In the genomic region with DNA sequence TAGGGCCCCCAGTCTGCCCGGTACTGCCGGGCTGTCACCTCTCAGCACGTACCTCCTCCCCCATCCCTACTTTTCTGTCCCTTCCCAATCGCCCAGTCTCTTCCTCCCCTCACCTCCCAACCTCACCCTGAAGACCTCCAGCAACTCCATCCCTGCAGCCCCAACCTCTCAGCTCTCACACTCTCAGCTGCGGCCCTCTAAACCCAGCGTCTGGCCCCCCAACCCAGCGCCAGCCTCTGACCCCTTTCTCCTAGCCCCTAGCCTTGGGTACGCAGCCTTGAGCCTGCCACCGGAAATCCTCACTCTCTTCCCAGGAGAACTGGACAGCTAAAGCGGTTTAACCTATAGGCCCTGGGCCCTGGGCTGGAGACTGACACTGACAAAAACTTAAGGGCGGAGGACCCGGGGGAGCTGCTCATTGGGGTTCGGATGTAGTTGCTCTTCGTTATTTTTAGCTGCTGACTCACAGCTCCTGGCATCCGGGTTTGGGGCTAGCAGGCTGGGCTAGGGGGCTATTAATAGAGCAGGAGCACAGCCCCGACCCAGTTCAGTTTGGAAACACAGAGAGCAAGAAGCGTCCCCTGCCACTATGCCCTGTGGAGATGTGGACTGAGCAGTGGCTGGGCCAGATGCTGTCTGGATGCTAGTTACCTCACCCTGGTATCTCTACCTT, we compare ENCODE assay signal across 8 cellular contexts. TPM values are rescaled to one million over a fixed set of nuclear protein-coding genes. Genes with fewer than 3 reads are reported as not detected.
DNase-seq lines count a peak whose midpoint lies in the region; ATAC-seq, FAIRE-seq and TF ChIP-seq lines count a peak whose summit lies in the region.

No MANE protein-coding gene starts in this region.

- ATAC-seq in CD8-positive, alpha-beta T cell = peak; percentile 37

- H3K27ac Mint-ChIP-seq in CD8-positive, alpha-beta T cell = peak overlapping the region; percentile 79

- in situ Hi-C loops in ACHN (cut with HindIII; ENCODE audit: low pct_ligation_motif_present, low pct_unique_long_range_greater_than_20kb, low sequenced_read_pairs) = no loop called here

- no peaks in the 10 kb centered on the region for H3K9me3 Mint-ChIP-seq in CD8-positive, alpha-beta T cell

- no peaks in the 10 kb centered on the region for H3K27me3 Mint-ChIP-seq in CD8-positive, alpha-beta T cell (ENCODE audit: low read depth)

- no peak for TF ChIP-seq CTCF in CD8-positive, alpha-beta T cell (IDR thresholded peaks at IDR 0.05)
- TF ChIP-seq CTCF in LNCaP clone FGC (IDR thresholded peaks at IDR 0.05; ENCODE audit: control insufficient read depth, extremely low read depth, insufficient read depth) (no peak), choroid plexus epithelial cell (conservative IDR thresholded peaks at IDR 0.05; ENCODE audit: low read depth, low read length) (no peak)

- H3K4me1 ChIP-seq in CD8-positive, alpha-beta T cell (ENCODE audit: insufficient read depth, low read length) = peaks cover 4% of the 10 kb centered on the region
- H3K4me1 ChIP-seq in muscle layer of duodenum (ENCODE audit: control insufficient read depth in 1 of 2, insufficient read depth in 2 of 2, low read length in 2 of 2) = peaks cover 0 to 4% of the 10 kb centered on the region in 2 donors

- intact Hi-C loops in CD8-positive, alpha-beta T cell (cut with DNase I, micrococcal nuclease) = loop anchor here (1.0 to 5.0 kb wide), 7 partner anchors 17 to 303 kb away; partner anchors contain the start of gene IGBP1 (in 2 of the 2)

- H3K36me3 ChIP-seq in CD8-positive, alpha-beta T cell (ENCODE audit: insufficient read depth, low read length) = no peaks in the 10 kb centered on the region
- no peaks in the 10 kb centered on the region for H3K36me3 ChIP-seq in muscle layer of duodenum (ENCODE audit: control insufficient read depth in 1 of 2, insufficient read depth in 2 of 2, low read length in 2 of 2)

- H3K27ac ChIP-seq in CD8-positive, alpha-beta T cell (ENCODE audit: low read depth, low read length) = no peak overlapping the region
- peak overlapping the region; percentile 63 for H3K27ac ChIP-seq in muscle layer of duodenum (ENCODE audit: low read length)

- POLR2A ChIA-PET in CD8-positive, alpha-beta T cell (lab: Charles Lee) = interaction anchor here (0.7 to 2.3 kb wide), 3 partner anchors 15 to 26 kb away, joined by 3 to 7 read pairs (median 3); no protein-coding TSS in a partner anchor

- CTCF ChIA-PET in CD8-positive, alpha-beta T cell (lab: Charles Lee) = interaction anchor here (1.6 to 1.8 kb wide), 2 partner anchors 17 to 302 kb away, joined by 4 read pairs; partner anchors contain the start of gene IGBP1

- H3K9me3 ChIP-seq in CD8-positive, alpha-beta T cell (ENCODE audit: low read length) = no peaks in the 10 kb centered on the region
- no peaks in the 10 kb centered on the region for H3K9me3 ChIP-seq in muscle layer of duodenum (ENCODE audit: control insufficient read depth in 1 of 2, low read length in 2 of 2)

- DNase-seq in CD8-positive, alpha-beta T cell = peak in 2 of 7 experiments; percentile 15 to 55
- DNase-seq in LNCaP clone FGC (ENCODE audit: low read depth) = no peak
- DNase-seq in choroid plexus epithelial cell (ENCODE audit: low read depth) = peak; percentile 54
- no peak for DNase-seq in D341Med (ENCODE audit: low spot score)
- no peak for DNase-seq in SIG-M5 treated with dmso at 0.1 percent for 504 hours (lab: John Stamatoyannopoulos, UW; ENCODE audit: unreplicated experiment)
- no peak for DNase-seq in ACHN
- no peak for DNase-seq in RCC 7860 (ENCODE audit: low spot score)

- peaks cover 3% of the 10 kb centered on the region for H3K36me3 Mint-ChIP-seq in CD8-positive, alpha-beta T cell

- peak overlapping the region; percentile 70 for H3K4me3 ChIP-seq in CD8-positive, alpha-beta T cell (ENCODE audit: low read depth, low read length)
- H3K4me3 ChIP-seq in LNCaP clone FGC (ENCODE audit: low read depth, low read length) = peak overlapping the region; percentile 72
- H3K4me3 ChIP-seq in choroid plexus epithelial cell (ENCODE audit: low read depth, low read length) = peak overlapping the region; percentile 74
- H3K4me3 ChIP-seq in muscle layer of duodenum (ENCODE audit: low read depth in 1 of 2, low read length in 2 of 2) = peak overlapping the region; percentile 44 to 73

- peak overlapping the region; percentile 90 for H3K4me3 Mint-ChIP-seq in CD8-positive, alpha-beta T cell

- FAIRE-seq in RCC 7860 (lab: Jason Lieb, UNC) = no peak

- no peaks in the 10 kb centered on the region for H3K27me3 ChIP-seq in CD8-positive, alpha-beta T cell (ENCODE audit: insufficient read depth, low read length)
- no peaks in the 10 kb centered on the region for H3K27me3 ChIP-seq in muscle layer of duodenum (ENCODE audit: low read depth, low read length)

- H3K4me1 Mint-ChIP-seq in CD8-positive, alpha-beta T cell (ENCODE audit: low read depth) = peaks cover 21% of the 10 kb centered on the region

RNA-seq across cellular contexts. Expression of gene DLG3, which starts 9.6 kb away (rescaled TPM):
- 10 to 100 TPM; 11.0 to 12.8 TPM for total RNA-seq in CD8-positive, alpha-beta T cell

RNA-seq across cellular contexts. Expression of gene GDPD2, which starts 11.9 kb away (rescaled TPM):
- not detected for total RNA-seq in CD8-positive, alpha-beta T cell
